In the genomic region with DNA sequence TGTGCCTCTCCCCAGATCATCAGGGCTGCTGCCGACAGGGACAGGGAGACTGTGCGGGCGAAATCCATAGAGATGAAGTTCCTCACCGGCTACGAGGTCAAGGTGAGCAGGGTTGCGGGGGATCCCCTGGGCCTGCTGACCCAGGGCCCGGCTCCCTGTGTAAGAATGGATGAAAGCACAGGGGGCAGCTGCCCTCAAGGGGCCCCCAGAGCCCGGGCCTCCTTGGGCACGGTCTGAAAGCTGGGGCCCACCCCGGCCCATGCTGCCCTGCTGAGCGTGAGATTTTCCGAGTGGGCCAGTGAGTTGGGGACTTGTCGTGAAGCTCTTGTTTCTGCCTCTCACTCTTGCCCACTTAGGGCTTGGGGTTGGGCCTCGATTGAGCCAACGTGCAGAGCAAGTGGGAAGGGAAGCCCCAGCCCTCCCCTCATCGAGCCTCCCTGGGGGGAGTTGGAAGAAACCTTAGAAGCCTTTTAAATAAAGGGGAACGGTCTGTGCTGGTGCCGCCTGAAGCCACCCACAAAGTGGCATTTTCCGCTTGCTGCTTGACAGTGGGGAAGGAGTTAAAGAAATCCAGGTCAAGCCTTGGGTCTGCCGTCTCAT, we compare ENCODE assay signal across 21 cellular contexts. TPM values are rescaled to one million over a fixed set of nuclear protein-coding genes. Genes with fewer than 3 reads are reported as not detected.
A peak's percentile ranks its signal among the peaks of the same experiment; 100 is the strongest.
DNase-seq lines count a peak whose midpoint lies in the region; ATAC-seq and TF ChIP-seq lines count a peak whose summit lies in the region.
"Had no signal": no experiment of that assay in that cellular context is flagged by ENCODE, and none has a peak within 500 bp of the region (broad histone marks: within the 10 kb centered on the region; RNA-seq: fewer than 3 reads in every experiment).

No MANE protein-coding gene starts in this region.

- CTCF ChIA-PET in CD8-positive, alpha-beta memory T cell (lab: Charles Lee), result no interaction called here

- WGBS in heart left ventricle, 4 donors, result 50 to 70% (median 66%) methylated on average over 15 to 20 of the region's 20 CpGs
- 77% methylated on average over 20 of the region's 20 CpGs for WGBS in urinary bladder

- DNase-seq in heart left ventricle, result no peak
- no peak for DNase-seq in cardiac septum (ENCODE audit: low spot score)
- DNase-seq in ecto neural progenitor cell (ENCODE audit: low spot score), result peak; percentile 40
- DNase-seq in osteoblast (ENCODE audit: insufficient read length, low spot score, missing footprints), result peak; percentile 70
- no peak for DNase-seq in NCI-H146 treated with DMSO at 0.1 percent for 48 hours (lab: John Stamatoyannopoulos, UW; ENCODE audit: unreplicated experiment)
- DNase-seq in OCI-M1 (lab: John Stamatoyannopoulos, UW), result no peak
- DNase-seq in CD8-positive, alpha-beta memory T cell, result no peak
- DNase-seq: activated CD4-positive, alpha-beta T cell treated with anti-CD3 and anti-CD28 coated beads for 4 hours; activated gamma-delta T cell; CD4-positive, CD25-positive, alpha-beta regulatory T cell; GF-D8; IMR-90; NCI-H146; NCI-H526; SHP77; stimulated activated CD4-positive, alpha-beta T cell treated with anti-CD3 and anti-CD28 coated beads, Interleukin-4, amount 100 ng/mL, for 4 hours; T-helper 1 cell had no signal

- H3K4me3 ChIP-seq in heart left ventricle (no peak overlapping the region), osteoblast (ENCODE audit: insufficient read depth, low read length) (no peak overlapping the region), urinary bladder (ENCODE audit: low read depth, low read length) (no peak overlapping the region)
- H3K4me3 ChIP-seq in CD8-positive, alpha-beta memory T cell (ENCODE audit: low read length), result no peak overlapping the region
- H3K4me3 ChIP-seq: adrenal gland, prostate gland had no signal

- H4K20me1 ChIP-seq in osteoblast (ENCODE audit: insufficient read depth, low read length), result no peaks in the 10 kb centered on the region

- H2AFZ ChIP-seq in osteoblast (ENCODE audit: low read length), result no peak overlapping the region

- POLR2A ChIA-PET in CD8-positive, alpha-beta memory T cell (lab: Charles Lee), result no interaction called here

- H3K4me1 Mint-ChIP-seq in CD8-positive, alpha-beta memory T cell, result peaks cover 15 to 19% (median 18%) of the 10 kb centered on the region in 3 donors

- no peak for ATAC-seq in heart left ventricle

- H3K36me3 ChIP-seq in heart left ventricle (peaks cover 0 to 71% (median 48%) of the 10 kb centered on the region in 9 donors), osteoblast (ENCODE audit: insufficient read depth, low read length) (no peaks in the 10 kb centered on the region), urinary bladder (ENCODE audit: insufficient read depth) (peaks cover 6% of the 10 kb centered on the region)
- H3K36me3 ChIP-seq in CD8-positive, alpha-beta memory T cell (ENCODE audit: insufficient read depth, low read length), result no peaks in the 10 kb centered on the region

- TF ChIP-seq POLR2A in heart left ventricle (IDR thresholded peaks at IDR 0.05), result no peak

- H3K79me2 ChIP-seq in osteoblast (ENCODE audit: insufficient read depth, low read length), result no peaks in the 10 kb centered on the region

- H3K27me3 ChIP-seq in heart left ventricle (no peaks in the 10 kb centered on the region), osteoblast (ENCODE audit: insufficient read depth, low read length) (no peaks in the 10 kb centered on the region)
- no peaks in the 10 kb centered on the region for H3K27me3 ChIP-seq in CD8-positive, alpha-beta memory T cell (ENCODE audit: insufficient read depth, low read length, poor library complexity, severe bottlenecking)
- H3K27me3 ChIP-seq: adrenal gland had no signal

- H3K36me3 Mint-ChIP-seq in CD8-positive, alpha-beta memory T cell, result peaks cover 4 to 61% (median 6%) of the 10 kb centered on the region in 3 donors

- H3K27ac ChIP-seq in heart left ventricle (peak overlapping the region; percentile 26 to 96 (median 79)), osteoblast (ENCODE audit: low read depth, low read length) (no peak overlapping the region), urinary bladder (ENCODE audit: low read depth) (peak overlapping the region; percentile 42)
- H3K27ac ChIP-seq in CD8-positive, alpha-beta memory T cell (ENCODE audit: low read depth, low read length), result no peak overlapping the region
- H3K27ac ChIP-seq: HL-60, prostate gland had no signal

- H3K4me1 ChIP-seq in heart left ventricle (peaks cover 0 to 100% (median 48%) of the 10 kb centered on the region in 12 donors), osteoblast (ENCODE audit: insufficient read depth, low read length) (no peaks in the 10 kb centered on the region), urinary bladder (ENCODE audit: insufficient read depth) (peaks cover 3% of the 10 kb centered on the region)
- H3K4me1 ChIP-seq in CD8-positive, alpha-beta memory T cell (ENCODE audit: insufficient read depth, low read length), result peaks cover 6% of the 10 kb centered on the region

- no peak overlapping the region for H3K4me2 ChIP-seq in osteoblast (ENCODE audit: insufficient read depth, low read length)

- H3K27me3 Mint-ChIP-seq in CD8-positive, alpha-beta memory T cell, result no peaks in the 10 kb centered on the region
- H3K27me3 Mint-ChIP-seq: CD4-positive, CD25-positive, alpha-beta regulatory T cell had no signal

- H3K9me3 Mint-ChIP-seq in CD8-positive, alpha-beta memory T cell, result no peaks in the 10 kb centered on the region
- H3K9me3 Mint-ChIP-seq: CD4-positive, CD25-positive, alpha-beta regulatory T cell had no signal

- H3K4me3 Mint-ChIP-seq in CD8-positive, alpha-beta memory T cell, result no peak overlapping the region
- H3K4me3 Mint-ChIP-seq: CD4-positive, CD25-positive, alpha-beta regulatory T cell had no signal

- TF ChIP-seq CTCF in heart left ventricle (IDR thresholded peaks at IDR 0.05) (no peak), osteoblast (IDR thresholded peaks at IDR 0.05; ENCODE audit: extremely low read depth, low read depth, low read length) (no peak)

- H3K9me3 ChIP-seq in heart left ventricle (no peaks in the 10 kb centered on the region), osteoblast (ENCODE audit: low read depth, low read length) (no peaks in the 10 kb centered on the region)
- no peaks in the 10 kb centered on the region for H3K9me3 ChIP-seq in CD8-positive, alpha-beta memory T cell (ENCODE audit: low read length)
- H3K9me3 ChIP-seq: adrenal gland, prostate gland had no signal

- intact Hi-C loops in heart left ventricle (cut with DNase I) (loop anchor here in 4 of 10 donors (2.0 to 5.0 kb wide), 5 partner anchors 43 to 73 kb away; partner anchors contain the start of gene COQ8A (in 1 of the 4)), cardiac septum (cut with DNase I) (loop anchor here (2.0 kb wide), 1 partner anchor 65 kb away; no protein-coding TSS in a partner anchor)

- H3K27ac Mint-ChIP-seq in CD8-positive, alpha-beta memory T cell, result peak overlapping the region in 1 of 8 donors; percentile 54

RNA-seq across cellular contexts. Expression of gene COQ8A, which starts 45.2 kb away (rescaled TPM):
- total RNA-seq in heart left ventricle, result 100 to 1,000 TPM; 141 to 915 (median 310) TPM
- polyA plus RNA-seq in heart left ventricle, result 100 to 1,000 TPM; 193 to 243 TPM
- 168 TPM for total RNA-seq in cardiac septum
- total RNA-seq in osteoblast, result 14.1 and 16.2 TPM in 2 replicates
- total RNA-seq in urinary bladder, result 17.8 TPM
- polyA plus RNA-seq in urinary bladder, result 113 TPM
- 10 to 100 TPM; 30.7 to 35.2 TPM for total RNA-seq in CD8-positive, alpha-beta memory T cell
- 43.6 TPM for polyA plus RNA-seq in CD8-positive, alpha-beta memory T cell

Comparison
In these comparisons a context has a peak if more than half of its experiments do, and no peak if none do; other contexts are left out.
1. DNase-seq: peak in ecto neural progenitor cell (single experiment) and osteoblast (single experiment); none in heart left ventricle (0 of 5), cardiac septum (single experiment), NCI-H146 treated with DMSO at 0.1 percent for 48 hours (single experiment), OCI-M1 (single experiment) and CD8-positive, alpha-beta memory T cell (0 of 5).
2. H3K27ac ChIP-seq: peak in heart left ventricle (12 of 12) and urinary bladder (single experiment); none in osteoblast (single experiment) and CD8-positive, alpha-beta memory T cell (single experiment).